In genomic region chr3:4741106-4741403, GRCh38 we compare ENCODE assay signal across 11 cellular contexts.
DNase-seq lines count a peak whose midpoint lies in the region; ATAC-seq, FAIRE-seq and TF ChIP-seq lines count a peak whose summit lies in the region.
"Had no signal": no experiment of that assay in that cellular context is flagged by ENCODE, and none has a peak within 500 bp of the region (broad histone marks: within the 10 kb centered on the region; RNA-seq: fewer than 3 reads in every experiment).

No MANE protein-coding gene starts in this region.

- TF ChIP-seq CTCF in A673 (conservative IDR thresholded peaks at IDR 0.05; ENCODE audit: low read depth, low read length): no peak
- TF ChIP-seq CTCF in Panc1 (IDR thresholded peaks at IDR 0.05): no peak
- TF ChIP-seq CTCF in dorsolateral prefrontal cortex (IDR thresholded peaks at IDR 0.05 in 54 of 56, conservative IDR thresholded peaks at IDR 0.05 in 2 of 56; ENCODE audit: low read depth in 1 of 56, partially characterized antibody in 56 of 56): no peak
- no peak for TF ChIP-seq CTCF in pancreas (IDR thresholded peaks at IDR 0.05)

- H3K27ac ChIP-seq in A673 (ENCODE audit: low read depth, low read length, poor library complexity, severe bottlenecking): peak overlapping the region; percentile 59
- H3K27ac ChIP-seq in Panc1 (ENCODE audit: low read length): peak overlapping the region; percentile 69
- H3K27ac ChIP-seq in dorsolateral prefrontal cortex: peak overlapping the region in 58 of 59 donors; percentile 22 to 94 (median 86)
- peak overlapping the region; percentile 85 to 96 (median 88) for H3K27ac ChIP-seq in pancreas

- DNase-seq in A673 (ENCODE audit: low spot score) (no peak), Panc1 (ENCODE audit: low read depth, low spot score) (no peak), dorsolateral prefrontal cortex (no peak), pancreas (no peak), H7 (no peak), CD1c-positive myeloid dendritic cell (ENCODE audit: extremely low spot score) (no peak), kidney tubule cell (ENCODE audit: low spot score) (no peak)
- DNase-seq: DMS53, NCI-H748 treated with DMSO at 0.1 percent for 48 hours had no signal

- no peak for FAIRE-seq in pancreas (lab: Jason Lieb, UNC)
- FAIRE-seq: colon had no signal

- H3K36me3 ChIP-seq in A673 (ENCODE audit: insufficient read depth, low read length, poor library complexity, severe bottlenecking) (no peaks in the 10 kb centered on the region), Panc1 (ENCODE audit: control insufficient read depth, insufficient read depth, low read length) (no peaks in the 10 kb centered on the region), pancreas (no peaks in the 10 kb centered on the region), H7 (replicated peaks; ENCODE audit: control insufficient read depth, insufficient read depth, low read length) (no peaks in the 10 kb centered on the region)

- POLR2A ChIA-PET in A673 (lab: Charles Lee; ENCODE audit: low non-redundant PET) (no interaction called here), Panc1 (lab: Charles Lee) (no interaction called here)

- H3K4me3 ChIP-seq in A673 (ENCODE audit: low read depth, low read length, poor library complexity, severe bottlenecking): no peak overlapping the region
- H3K4me3 ChIP-seq in Panc1 (ENCODE audit: low read depth in 2 of 2, low read length in 2 of 2): no peak overlapping the region
- no peak overlapping the region for H3K4me3 ChIP-seq in dorsolateral prefrontal cortex
- H3K4me3 ChIP-seq in pancreas: no peak overlapping the region
- no peak overlapping the region for H3K4me3 ChIP-seq in H7 (ENCODE audit: insufficient read depth, low read depth, low read length)

- intact Hi-C loops in A673 (cut with micrococcal nuclease; ENCODE audit: unreplicated experiment) (no loop called here), Panc1 (cut with micrococcal nuclease; ENCODE audit: unreplicated experiment) (no loop called here), dorsolateral prefrontal cortex (cut with DNase I) (no loop called here), pancreas (cut with DNase I) (no loop called here)

- H3K4me1 ChIP-seq in A673 (ENCODE audit: insufficient read depth, low read length, poor library complexity, severe bottlenecking) (peaks cover 30% of the 10 kb centered on the region), Panc1 (ENCODE audit: control insufficient read depth, insufficient read depth, low read length) (peaks cover 21% of the 10 kb centered on the region), pancreas (peaks cover 19 to 45% (median 21%) of the 10 kb centered on the region in 3 donors)

- CTCF ChIA-PET in A673 (lab: Charles Lee) (no interaction called here), Panc1 (lab: Charles Lee) (no interaction called here)

- no peaks in the 10 kb centered on the region for H3K9me3 ChIP-seq in A673 (ENCODE audit: low read depth, low read length, poor library complexity, severe bottlenecking)
- no peaks in the 10 kb centered on the region for H3K9me3 ChIP-seq in Panc1 (ENCODE audit: control insufficient read depth, insufficient read depth, low read depth, low read length)
- H3K9me3 ChIP-seq in pancreas: no peaks in the 10 kb centered on the region

- H3K27me3 ChIP-seq in A673 (replicated peaks; ENCODE audit: insufficient read depth, low read depth, low read length, poor library complexity) (no peaks in the 10 kb centered on the region), Panc1 (ENCODE audit: control insufficient read depth, insufficient read depth, low read length) (no peaks in the 10 kb centered on the region), dorsolateral prefrontal cortex (no peaks in the 10 kb centered on the region), pancreas (no peaks in the 10 kb centered on the region), H7 (ENCODE audit: control insufficient read depth, insufficient read depth, low read length) (no peaks in the 10 kb centered on the region)

- BruUV-seq in A673 (replicated peaks; lab: Mats Ljungman, UMichigan) (no TSS peak), Panc1 (replicated peaks; lab: Mats Ljungman, UMichigan) (no TSS peak)

- ATAC-seq in Panc1: no peak
- no peak for ATAC-seq in pancreas
- no peak for ATAC-seq in GM18498 (IDR thresholded peaks at IDR 0.05; ENCODE audit: unreplicated experiment)

- in situ Hi-C loops in Panc1 (cut with HindIII; ENCODE audit: low pct_unique_long_range_greater_than_20kb, low sequenced_read_pairs): no loop called here

- WGBS in pancreas, 2 donors: 58 to 68% methylated on average over 3 of the region's 3 CpGs
